1 cellular context compared by ENCODE assay signal in the genomic region with DNA sequence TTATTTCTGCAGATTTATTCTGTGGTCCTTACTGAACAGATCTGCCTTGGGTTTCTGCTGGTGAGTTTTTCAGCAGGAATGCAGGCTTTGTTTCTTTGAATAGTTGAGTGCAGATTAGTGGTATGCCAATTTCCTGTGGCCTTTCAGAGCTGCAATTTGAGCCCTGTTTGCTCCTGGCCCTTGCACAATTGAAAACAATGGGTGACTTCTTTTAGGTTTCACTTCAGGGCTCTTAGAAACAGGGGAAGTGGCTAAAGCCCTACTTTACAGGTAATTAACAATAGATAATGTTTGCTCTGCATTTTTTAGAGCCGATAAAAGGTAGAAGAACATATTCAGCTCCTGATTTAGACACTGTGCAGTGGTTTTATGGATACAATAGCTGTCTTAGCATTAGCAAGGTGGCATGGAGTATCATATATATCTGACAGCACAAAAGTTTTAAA.
TF ChIP-seq lines count a peak whose summit lies in the region.

No MANE protein-coding gene starts in this region.

TF ChIP-seq in HepG2, 621 proteins besides CTCF, POLR2A, EP300 and RAD21 (continued from another document and continues in another):
- TF ChIP-seq, protein P1, sequence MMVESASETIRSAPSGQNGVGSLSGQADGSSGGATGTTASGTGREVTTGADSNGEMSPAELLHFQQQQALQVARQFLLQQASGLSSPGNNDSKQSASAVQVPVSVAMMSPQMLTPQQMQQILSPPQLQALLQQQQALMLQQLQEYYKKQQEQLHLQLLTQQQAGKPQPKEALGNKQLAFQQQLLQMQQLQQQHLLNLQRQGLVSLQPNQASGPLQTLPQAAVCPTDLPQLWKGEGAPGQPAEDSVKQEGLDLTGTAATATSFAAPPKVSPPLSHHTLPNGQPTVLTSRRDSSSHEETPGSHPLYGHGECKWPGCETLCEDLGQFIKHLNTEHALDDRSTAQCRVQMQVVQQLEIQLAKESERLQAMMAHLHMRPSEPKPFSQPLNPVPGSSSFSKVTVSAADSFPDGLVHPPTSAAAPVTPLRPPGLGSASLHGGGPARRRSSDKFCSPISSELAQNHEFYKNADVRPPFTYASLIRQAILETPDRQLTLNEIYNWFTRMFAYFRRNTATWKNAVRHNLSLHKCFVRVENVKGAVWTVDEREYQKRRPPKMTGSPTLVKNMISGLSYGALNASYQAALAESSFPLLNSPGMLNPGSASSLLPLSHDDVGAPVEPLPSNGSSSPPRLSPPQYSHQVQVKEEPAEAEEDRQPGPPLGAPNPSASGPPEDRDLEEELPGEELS (CRISPR knock-in tag; IDR thresholded peaks at IDR 0.05): peak; percentile 96
- TF ChIP-seq HDAC2 (CRISPR knock-in tag; IDR thresholded peaks at IDR 0.05) (peak; percentile 93), TEAD2 (CRISPR knock-in tag; IDR thresholded peaks at IDR 0.05) (no peak), SALL1 (CRISPR knock-in tag; IDR thresholded peaks at IDR 0.05) (peak; percentile 85; the same call in 1 of the 2 replicates), MED8 (CRISPR knock-in tag; IDR thresholded peaks at IDR 0.05; ENCODE audit: insufficient replicate concordance) (no peak), NKX3-1 (CRISPR knock-in tag; IDR thresholded peaks at IDR 0.05) (0 out of 2 replicates have a peak, but pooled peaks have one; percentile 39), AKAP8 (CRISPR knock-in tag; IDR thresholded peaks at IDR 0.05) (no peak), SOX5 (CRISPR knock-in tag; IDR thresholded peaks at IDR 0.05; ENCODE audit: borderline replicate concordance) (peak; percentile 100), TBL1XR1 (IDR thresholded peaks at IDR 0.05; ENCODE audit: borderline replicate concordance, low read length, partially characterized antibody) (no peak), ZNF256 (CRISPR knock-in tag; conservative IDR thresholded peaks at IDR 0.05) (no peak), EZH2 (conservative IDR thresholded peaks at IDR 0.05; ENCODE audit: low read depth, low read length) (no peak), NR2F6 (IDR thresholded peaks at IDR 0.05) (peak; percentile 76; the same call in 1 of the 2 replicates), NR2F6 (CRISPR knock-in tag; IDR thresholded peaks at IDR 0.05) (peak; percentile 81), SOX13 (IDR thresholded peaks at IDR 0.05) (peak; percentile 99), SOX13 (CRISPR knock-in tag; conservative IDR thresholded peaks at IDR 0.05 in 1 of 2, IDR thresholded peaks at IDR 0.05 in 1 of 2) (peak in 1 of 2 experiments; percentile 100; a peak in 2 of 4 replicates), PHB2 (IDR thresholded peaks at IDR 0.05; ENCODE audit: partially characterized antibody) (no peak), MTF2 (CRISPR knock-in tag; IDR thresholded peaks at IDR 0.05; ENCODE audit: borderline replicate concordance) (no peak), ZNF879 (CRISPR knock-in tag; IDR thresholded peaks at IDR 0.05) (no peak), ZNF552 (CRISPR knock-in tag; IDR thresholded peaks at IDR 0.05; ENCODE audit: borderline replicate concordance) (no peak), HNF4A (CRISPR knock-in tag; IDR thresholded peaks at IDR 0.05) (peak; percentile 52; the same call in 1 of the 2 replicates), ZNF747 (CRISPR knock-in tag; IDR thresholded peaks at IDR 0.05; ENCODE audit: borderline replicate concordance) (no peak), ZNF703 (CRISPR knock-in tag; IDR thresholded peaks at IDR 0.05; ENCODE audit: borderline replicate concordance) (no peak), SP5 (CRISPR knock-in tag; IDR thresholded peaks at IDR 0.05; ENCODE audit: borderline replicate concordance, low read depth) (peak; percentile 62; the same call in 1 of the 2 replicates)
- TF ChIP-seq, protein P2, sequence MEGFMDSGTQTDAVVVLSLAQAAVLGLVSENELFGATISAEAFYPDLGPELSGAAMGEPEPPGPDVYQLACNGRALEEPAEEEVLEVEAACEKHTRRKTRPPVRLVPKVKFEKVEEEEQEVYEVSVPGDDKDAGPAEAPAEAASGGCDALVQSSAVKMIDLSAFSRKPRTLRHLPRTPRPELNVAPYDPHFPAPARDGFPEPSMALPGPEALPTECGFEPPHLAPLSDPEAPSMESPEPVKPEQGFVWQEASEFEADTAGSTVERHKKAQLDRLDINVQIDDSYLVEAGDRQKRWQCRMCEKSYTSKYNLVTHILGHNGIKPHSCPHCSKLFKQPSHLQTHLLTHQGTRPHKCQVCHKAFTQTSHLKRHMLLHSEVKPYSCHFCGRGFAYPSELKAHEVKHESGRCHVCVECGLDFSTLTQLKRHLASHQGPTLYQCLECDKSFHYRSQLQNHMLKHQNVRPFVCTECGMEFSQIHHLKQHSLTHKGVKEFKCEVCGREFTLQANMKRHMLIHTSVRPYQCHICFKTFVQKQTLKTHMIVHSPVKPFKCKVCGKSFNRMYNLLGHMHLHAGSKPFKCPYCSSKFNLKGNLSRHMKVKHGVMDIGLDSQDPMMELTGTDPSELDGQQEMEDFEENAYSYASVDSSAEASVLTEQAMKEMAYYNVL (CRISPR knock-in tag; IDR thresholded peaks at IDR 0.05; ENCODE audit: borderline replicate concordance): peak; percentile 84; the same call in 1 of the 2 replicates
- TF ChIP-seq, protein P3, sequence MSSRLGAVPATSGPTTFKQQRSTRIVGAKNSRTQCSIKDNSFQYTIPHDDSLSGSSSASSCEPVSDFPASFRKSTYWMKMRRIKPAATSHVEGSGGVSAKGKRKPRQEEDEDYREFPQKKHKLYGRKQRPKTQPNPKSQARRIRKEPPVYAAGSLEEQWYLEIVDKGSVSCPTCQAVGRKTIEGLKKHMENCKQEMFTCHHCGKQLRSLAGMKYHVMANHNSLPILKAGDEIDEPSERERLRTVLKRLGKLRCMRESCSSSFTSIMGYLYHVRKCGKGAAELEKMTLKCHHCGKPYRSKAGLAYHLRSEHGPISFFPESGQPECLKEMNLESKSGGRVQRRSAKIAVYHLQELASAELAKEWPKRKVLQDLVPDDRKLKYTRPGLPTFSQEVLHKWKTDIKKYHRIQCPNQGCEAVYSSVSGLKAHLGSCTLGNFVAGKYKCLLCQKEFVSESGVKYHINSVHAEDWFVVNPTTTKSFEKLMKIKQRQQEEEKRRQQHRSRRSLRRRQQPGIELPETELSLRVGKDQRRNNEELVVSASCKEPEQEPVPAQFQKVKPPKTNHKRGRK (CRISPR knock-in tag; IDR thresholded peaks at IDR 0.05): no peak
- TF ChIP-seq, protein P4, sequence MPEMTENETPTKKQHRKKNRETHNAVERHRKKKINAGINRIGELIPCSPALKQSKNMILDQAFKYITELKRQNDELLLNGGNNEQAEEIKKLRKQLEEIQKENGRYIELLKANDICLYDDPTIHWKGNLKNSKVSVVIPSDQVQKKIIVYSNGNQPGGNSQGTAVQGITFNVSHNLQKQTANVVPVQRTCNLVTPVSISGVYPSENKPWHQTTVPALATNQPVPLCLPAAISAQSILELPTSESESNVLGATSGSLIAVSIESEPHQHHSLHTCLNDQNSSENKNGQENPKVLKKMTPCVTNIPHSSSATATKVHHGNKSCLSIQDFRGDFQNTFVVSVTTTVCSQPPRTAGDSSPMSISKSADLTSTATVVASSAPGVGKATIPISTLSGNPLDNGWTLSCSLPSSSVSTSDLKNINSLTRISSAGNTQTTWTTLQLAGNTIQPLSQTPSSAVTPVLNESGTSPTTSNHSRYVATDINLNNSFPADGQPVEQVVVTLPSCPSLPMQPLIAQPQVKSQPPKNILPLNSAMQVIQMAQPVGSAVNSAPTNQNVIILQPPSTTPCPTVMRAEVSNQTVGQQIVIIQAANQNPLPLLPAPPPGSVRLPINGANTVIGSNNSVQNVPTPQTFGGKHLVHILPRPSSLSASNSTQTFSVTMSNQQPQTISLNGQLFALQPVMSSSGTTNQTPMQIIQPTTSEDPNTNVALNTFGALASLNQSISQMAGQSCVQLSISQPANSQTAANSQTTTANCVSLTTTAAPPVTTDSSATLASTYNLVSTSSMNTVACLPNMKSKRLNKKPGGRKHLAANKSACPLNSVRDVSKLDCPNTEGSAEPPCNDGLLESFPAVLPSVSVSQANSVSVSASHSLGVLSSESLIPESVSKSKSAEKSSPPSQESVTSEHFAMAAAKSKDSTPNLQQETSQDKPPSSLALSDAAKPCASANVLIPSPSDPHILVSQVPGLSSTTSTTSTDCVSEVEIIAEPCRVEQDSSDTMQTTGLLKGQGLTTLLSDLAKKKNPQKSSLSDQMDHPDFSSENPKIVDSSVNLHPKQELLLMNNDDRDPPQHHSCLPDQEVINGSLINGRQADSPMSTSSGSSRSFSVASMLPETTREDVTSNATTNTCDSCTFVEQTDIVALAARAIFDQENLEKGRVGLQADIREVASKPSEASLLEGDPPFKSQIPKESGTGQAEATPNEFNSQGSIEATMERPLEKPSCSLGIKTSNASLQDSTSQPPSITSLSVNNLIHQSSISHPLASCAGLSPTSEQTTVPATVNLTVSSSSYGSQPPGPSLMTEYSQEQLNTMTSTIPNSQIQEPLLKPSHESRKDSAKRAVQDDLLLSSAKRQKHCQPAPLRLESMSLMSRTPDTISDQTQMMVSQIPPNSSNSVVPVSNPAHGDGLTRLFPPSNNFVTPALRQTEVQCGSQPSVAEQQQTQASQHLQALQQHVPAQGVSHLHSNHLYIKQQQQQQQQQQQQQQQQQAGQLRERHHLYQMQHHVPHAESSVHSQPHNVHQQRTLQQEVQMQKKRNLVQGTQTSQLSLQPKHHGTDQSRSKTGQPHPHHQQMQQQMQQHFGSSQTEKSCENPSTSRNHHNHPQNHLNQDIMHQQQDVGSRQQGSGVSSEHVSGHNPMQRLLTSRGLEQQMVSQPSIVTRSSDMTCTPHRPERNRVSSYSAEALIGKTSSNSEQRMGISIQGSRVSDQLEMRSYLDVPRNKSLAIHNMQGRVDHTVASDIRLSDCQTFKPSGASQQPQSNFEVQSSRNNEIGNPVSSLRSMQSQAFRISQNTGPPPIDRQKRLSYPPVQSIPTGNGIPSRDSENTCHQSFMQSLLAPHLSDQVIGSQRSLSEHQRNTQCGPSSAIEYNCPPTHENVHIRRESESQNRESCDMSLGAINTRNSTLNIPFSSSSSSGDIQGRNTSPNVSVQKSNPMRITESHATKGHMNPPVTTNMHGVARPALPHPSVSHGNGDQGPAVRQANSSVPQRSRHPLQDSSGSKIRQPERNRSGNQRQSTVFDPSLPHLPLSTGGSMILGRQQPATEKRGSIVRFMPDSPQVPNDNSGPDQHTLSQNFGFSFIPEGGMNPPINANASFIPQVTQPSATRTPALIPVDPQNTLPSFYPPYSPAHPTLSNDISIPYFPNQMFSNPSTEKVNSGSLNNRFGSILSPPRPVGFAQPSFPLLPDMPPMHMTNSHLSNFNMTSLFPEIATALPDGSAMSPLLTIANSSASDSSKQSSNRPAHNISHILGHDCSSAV (CRISPR knock-in tag; IDR thresholded peaks at IDR 0.05; ENCODE audit: borderline replicate concordance): no peak
- TF ChIP-seq, protein P5, sequence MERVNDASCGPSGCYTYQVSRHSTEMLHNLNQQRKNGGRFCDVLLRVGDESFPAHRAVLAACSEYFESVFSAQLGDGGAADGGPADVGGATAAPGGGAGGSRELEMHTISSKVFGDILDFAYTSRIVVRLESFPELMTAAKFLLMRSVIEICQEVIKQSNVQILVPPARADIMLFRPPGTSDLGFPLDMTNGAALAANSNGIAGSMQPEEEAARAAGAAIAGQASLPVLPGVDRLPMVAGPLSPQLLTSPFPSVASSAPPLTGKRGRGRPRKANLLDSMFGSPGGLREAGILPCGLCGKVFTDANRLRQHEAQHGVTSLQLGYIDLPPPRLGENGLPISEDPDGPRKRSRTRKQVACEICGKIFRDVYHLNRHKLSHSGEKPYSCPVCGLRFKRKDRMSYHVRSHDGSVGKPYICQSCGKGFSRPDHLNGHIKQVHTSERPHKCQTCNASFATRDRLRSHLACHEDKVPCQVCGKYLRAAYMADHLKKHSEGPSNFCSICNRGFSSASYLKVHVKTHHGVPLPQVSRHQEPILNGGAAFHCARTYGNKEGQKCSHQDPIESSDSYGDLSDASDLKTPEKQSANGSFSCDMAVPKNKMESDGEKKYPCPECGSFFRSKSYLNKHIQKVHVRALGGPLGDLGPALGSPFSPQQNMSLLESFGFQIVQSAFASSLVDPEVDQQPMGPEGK (CRISPR knock-in tag; IDR thresholded peaks at IDR 0.05): peak; percentile 50; the same call in 1 of the 2 replicates
- TF ChIP-seq, protein P6, sequence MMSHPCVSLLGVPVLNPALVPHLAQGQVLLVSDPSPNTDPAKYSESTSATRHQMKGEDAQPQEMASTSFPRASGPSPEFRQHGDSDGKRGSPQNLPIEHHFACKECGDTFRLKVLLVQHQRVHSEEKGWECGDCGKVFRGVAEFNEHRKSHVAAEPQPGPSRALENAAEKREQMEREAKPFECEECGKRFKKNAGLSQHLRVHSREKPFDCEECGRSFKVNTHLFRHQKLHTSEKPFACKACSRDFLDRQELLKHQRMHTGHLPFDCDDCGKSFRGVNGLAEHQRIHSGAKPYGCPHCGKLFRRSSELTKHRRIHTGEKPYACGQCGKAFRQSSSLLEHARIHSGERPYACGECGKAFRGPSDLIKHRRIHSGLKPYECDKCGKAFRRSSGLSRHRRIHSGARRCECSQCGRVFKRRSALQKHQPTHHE (CRISPR knock-in tag; IDR thresholded peaks at IDR 0.05; ENCODE audit: borderline replicate concordance): no peak
